In the genomic region with DNA sequence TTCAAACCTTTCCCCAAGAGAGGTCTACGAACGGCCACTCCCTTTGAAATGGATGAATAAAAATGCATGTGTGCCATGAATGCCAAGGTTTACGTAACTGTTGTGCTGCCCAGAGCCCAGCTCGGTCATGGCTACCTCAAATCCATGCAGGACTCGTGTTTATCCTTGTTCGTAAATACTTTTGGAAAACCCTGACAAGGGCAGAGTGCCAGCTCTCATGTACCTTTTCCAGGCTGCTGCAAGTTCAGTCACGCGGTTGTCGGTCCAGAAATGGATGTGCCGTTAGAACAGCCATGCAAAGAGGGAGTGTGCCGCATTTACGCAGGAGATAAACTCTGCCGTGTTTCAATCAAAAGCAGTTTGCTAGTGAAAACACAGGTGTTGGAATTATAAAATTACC, we compare ENCODE assay signal across 21 cellular contexts.
"Had no signal": no experiment of that assay in that cellular context is flagged by ENCODE, and none has a peak within 500 bp of the region (broad histone marks: within the 10 kb centered on the region; RNA-seq: fewer than 3 reads in every experiment).

No MANE protein-coding gene starts in this region.

- H3K27ac Mint-ChIP-seq: activated B cell treated with CpG ODN at 0.5 μM for 24 hours; activated CD4-positive, alpha-beta T cell treated with anti-CD3 and anti-CD28 coated beads, Interleukin-2, amount 10 ng/mL, durations not matched to agents 24 days and 14 days; activated naive CD4-positive, alpha-beta T cell treated with anti-CD3 and anti-CD28 coated beads, Interleukin-2, amount 50 U/mL, for 24 hours; activated T-helper 1 cell treated with anti-CD3 and anti-CD28 coated beads, Interleukin-12 subunit alpha, Interleukin-12 subunit beta, Interleukin-2, Interleukin-4 antibody, amounts not matched to agents 30 ng/mL and 10 ng/mL and 1 ng/mL, durations not matched to agents 14 hours and 24 hours and 36 hours; endodermal cell; natural killer cell treated with Interleukin-12 subunit alpha and Interleukin-12 subunit beta and Interleukin-15 and Interleukin-18, amount 100 ng/mL, for 72 hours; progenitor cell of endocrine pancreas had no signal

- H3K9me3 ChIP-seq: esophagus muscularis mucosa, heart left ventricle, right lobe of liver, suprapubic skin had no signal

- H3K36me3 Mint-ChIP-seq: activated naive CD4-positive, alpha-beta T cell treated with anti-CD3 and anti-CD28 coated beads, Interleukin-2, amount 50 U/mL, for 24 hours; natural killer cell treated with Interleukin-12 subunit alpha and Interleukin-12 subunit beta and Interleukin-15 and Interleukin-18, amount 100 ng/mL, for 72 hours had no signal

- H3K4me1 Mint-ChIP-seq: activated B cell treated with CpG ODN at 0.5 μM for 24 hours; activated CD4-positive, alpha-beta T cell treated with anti-CD3 and anti-CD28 coated beads, Interleukin-2, amount 10 ng/mL, durations not matched to agents 24 days and 14 days; activated naive CD4-positive, alpha-beta T cell treated with anti-CD3 and anti-CD28 coated beads, Interleukin-2, amount 50 U/mL, for 24 hours; endodermal cell had no signal

- H3K36me3 ChIP-seq: brain microvascular endothelial cell, esophagus muscularis mucosa, heart left ventricle, right lobe of liver, suprapubic skin had no signal

- H3K4me3 Mint-ChIP-seq: activated B cell treated with CpG ODN at 0.5 μM for 24 hours; activated CD4-positive, alpha-beta T cell treated with anti-CD3 and anti-CD28 coated beads, Interleukin-2, amount 10 ng/mL, durations not matched to agents 24 days and 14 days; activated naive CD4-positive, alpha-beta T cell treated with anti-CD3 and anti-CD28 coated beads, Interleukin-2, amount 50 U/mL, for 24 hours; activated T-helper 1 cell treated with anti-CD3 and anti-CD28 coated beads, Interleukin-12 subunit alpha, Interleukin-12 subunit beta, Interleukin-2, Interleukin-4 antibody, amounts not matched to agents 30 ng/mL and 10 ng/mL and 1 ng/mL, durations not matched to agents 14 hours and 24 hours and 36 hours; endodermal cell; natural killer cell treated with Interleukin-12 subunit alpha and Interleukin-12 subunit beta and Interleukin-15 and Interleukin-18, amount 100 ng/mL, for 72 hours had no signal

- H3K9me3 Mint-ChIP-seq: activated B cell treated with CpG ODN at 0.5 μM for 24 hours; activated CD4-positive, alpha-beta T cell treated with anti-CD3 and anti-CD28 coated beads, Interleukin-2, amount 10 ng/mL, durations not matched to agents 24 days and 14 days; activated naive CD4-positive, alpha-beta T cell treated with anti-CD3 and anti-CD28 coated beads, Interleukin-2, amount 50 U/mL, for 24 hours; activated T-helper 1 cell treated with anti-CD3 and anti-CD28 coated beads, Interleukin-12 subunit alpha, Interleukin-12 subunit beta, Interleukin-2, Interleukin-4 antibody, amounts not matched to agents 30 ng/mL and 10 ng/mL and 1 ng/mL, durations not matched to agents 14 hours and 24 hours and 36 hours; natural killer cell treated with Interleukin-12 subunit alpha and Interleukin-12 subunit beta and Interleukin-15 and Interleukin-18, amount 100 ng/mL, for 72 hours had no signal

- H3K27me3 ChIP-seq: brain microvascular endothelial cell, esophagus muscularis mucosa, heart left ventricle, right lobe of liver, suprapubic skin had no signal

- H3K4me1 ChIP-seq: right lobe of liver, suprapubic skin had no signal

- H3K27ac ChIP-seq: brain microvascular endothelial cell, heart left ventricle, right lobe of liver, suprapubic skin had no signal

- FAIRE-seq: islet of Langerhans, urothelium cell line had no signal

- ATAC-seq: heart left ventricle; left lobe of liver; natural killer cell treated with Interleukin-12 subunit alpha and Interleukin-12 subunit beta and Interleukin-15 and Interleukin-18, amount 100 ng/mL, for 72 hours; right lobe of liver had no signal

- DNase-seq: activated B cell treated with CpG ODN at 0.5 μM for 24 hours; activated CD4-positive, alpha-beta T cell treated with anti-CD3 and anti-CD28 coated beads, Interleukin-2, amount 10 ng/mL, durations not matched to agents 24 days and 14 days; brain microvascular endothelial cell; endodermal cell; foreskin fibroblast; heart left ventricle; mesenchymal stem cell; nucleus accumbens; right lobe of liver; stimulated activated CD4-positive, alpha-beta T cell treated with anti-CD3 and anti-CD28 coated beads, Interleukin-12 subunit alpha, Interleukin-12 subunit beta, amount 100 ng/mL, for 4 hours; stimulated activated naive CD4-positive, alpha-beta T cell treated with Interleukin-2 at 50 U/mL for 16 hours; T-helper 1 cell had no signal

- H3K27me3 Mint-ChIP-seq: activated B cell treated with CpG ODN at 0.5 μM for 24 hours; activated CD4-positive, alpha-beta T cell treated with anti-CD3 and anti-CD28 coated beads, Interleukin-2, amount 10 ng/mL, durations not matched to agents 24 days and 14 days; activated naive CD4-positive, alpha-beta T cell treated with anti-CD3 and anti-CD28 coated beads, Interleukin-2, amount 50 U/mL, for 24 hours; natural killer cell treated with Interleukin-12 subunit alpha and Interleukin-12 subunit beta and Interleukin-15 and Interleukin-18, amount 100 ng/mL, for 72 hours; progenitor cell of endocrine pancreas had no signal

- H3K4me3 ChIP-seq: esophagus muscularis mucosa, heart left ventricle, right lobe of liver, suprapubic skin had no signal
